In genomic region chr14:50001999-50002925, GRCh38 we compare ENCODE assay signal across 8 cellular contexts.
DNase-seq lines count a peak whose midpoint lies in the region; ATAC-seq, FAIRE-seq and TF ChIP-seq lines count a peak whose summit lies in the region.

No MANE protein-coding gene starts in this region.

- CTCF ChIA-PET in A549 (lab: Yijun Ruan, JAX) = interaction anchor here (0.7 to 2.1 kb wide), 15 partner anchors 10 to 182 kb away, joined by 3 to 11 read pairs (median 4); partner anchors contain the start of gene NEMF

- no peak for DNase-seq in A549 (ENCODE audit: low read depth in 1 of 2, low spot score in 1 of 2)
- DNase-seq in GM23248 = no peak
- DNase-seq in SK-MEL-5 (ENCODE audit: low read depth, low spot score) = peak; percentile 97
- peak; percentile 69 for DNase-seq in activated naive CD8-positive, alpha-beta T cell treated with anti-CD3 and anti-CD28 coated beads, Interleukin-2, amount 50 U/mL, for 24 hours
- peak; percentile 61 to 89 for DNase-seq in stimulated activated naive CD8-positive, alpha-beta T cell treated with anti-CD3 and anti-CD28 coated beads, Interleukin-15, amount 100 ng/mL, for 72 hours
- no peak for DNase-seq in GOT3 (lab: John Stamatoyannopoulos, UW)
- DNase-seq in NCI-H748 (lab: John Stamatoyannopoulos, UW; ENCODE audit: unreplicated experiment) = no peak

- POLR2A ChIA-PET in A549 (lab: Yijun Ruan, JAX) = interaction anchor here (0.6 to 2.3 kb wide), 6 partner anchors 30 to 139 kb away, joined by 3 to 10 read pairs (median 4); partner anchors contain the start of gene ARF6

- ATAC-seq in A549 = no peak
- peak; percentile 44 for ATAC-seq in activated naive CD8-positive, alpha-beta T cell treated with anti-CD3 and anti-CD28 coated beads, Interleukin-2, amount 50 U/mL, for 24 hours
- ATAC-seq in stimulated activated naive CD8-positive, alpha-beta T cell treated with anti-CD3 and anti-CD28 coated beads, Interleukin-15, amount 100 ng/mL, for 72 hours = peak; percentile 29

- no peak for TF ChIP-seq EP300 in A549 (IDR thresholded peaks at IDR 0.05)

- H3K79me2 ChIP-seq in GM23248 (ENCODE audit: insufficient read depth) = no peaks in the 10 kb centered on the region

- H3K4me1 Mint-ChIP-seq in activated naive CD8-positive, alpha-beta T cell treated with anti-CD3 and anti-CD28 coated beads, Interleukin-2, amount 50 U/mL, for 24 hours = peaks cover 65% of the 10 kb centered on the region
- peaks cover 61% of the 10 kb centered on the region for H3K4me1 Mint-ChIP-seq in stimulated activated naive CD8-positive, alpha-beta T cell treated with anti-CD3 and anti-CD28 coated beads, Interleukin-15, amount 100 ng/mL, for 72 hours

- no peak for TF ChIP-seq RAD21 in A549 (conservative IDR thresholded peaks at IDR 0.05 in 1 of 2, IDR thresholded peaks at IDR 0.05 in 1 of 2)

- H3K27me3 Mint-ChIP-seq in activated naive CD8-positive, alpha-beta T cell treated with anti-CD3 and anti-CD28 coated beads, Interleukin-2, amount 50 U/mL, for 24 hours = peaks cover 2% of the 10 kb centered on the region
- no peaks in the 10 kb centered on the region for H3K27me3 Mint-ChIP-seq in stimulated activated naive CD8-positive, alpha-beta T cell treated with anti-CD3 and anti-CD28 coated beads, Interleukin-15, amount 100 ng/mL, for 72 hours

- H3K36me3 ChIP-seq in GM23248 (ENCODE audit: low read depth) = no peaks in the 10 kb centered on the region
- H3K36me3 ChIP-seq in mesodermal cell (ENCODE audit: control insufficient read depth, insufficient read depth, low read length) = no peaks in the 10 kb centered on the region

- in situ Hi-C loops in GM23248 (cut with MboI) = no loop called here
- in situ Hi-C loops in SK-MEL-5 (cut with HindIII; ENCODE audit: low pct_unique_long_range_greater_than_20kb, low sequenced_read_pairs) = no loop called here

- peak overlapping the region; percentile 99 for H3K27ac Mint-ChIP-seq in activated naive CD8-positive, alpha-beta T cell treated with anti-CD3 and anti-CD28 coated beads, Interleukin-2, amount 50 U/mL, for 24 hours
- peak overlapping the region; percentile 99 for H3K27ac Mint-ChIP-seq in stimulated activated naive CD8-positive, alpha-beta T cell treated with anti-CD3 and anti-CD28 coated beads, Interleukin-15, amount 100 ng/mL, for 72 hours

- H3K9me2 ChIP-seq in GM23248 (ENCODE audit: insufficient read depth) = no peaks in the 10 kb centered on the region

- H3K9me3 ChIP-seq in A549 (no peaks in the 10 kb centered on the region), GM23248 (ENCODE audit: low read depth) (no peaks in the 10 kb centered on the region), mesodermal cell (ENCODE audit: control insufficient read depth, low read length) (no peaks in the 10 kb centered on the region)

- no peaks in the 10 kb centered on the region for H3K9me3 Mint-ChIP-seq in activated naive CD8-positive, alpha-beta T cell treated with anti-CD3 and anti-CD28 coated beads, Interleukin-2, amount 50 U/mL, for 24 hours
- no peaks in the 10 kb centered on the region for H3K9me3 Mint-ChIP-seq in stimulated activated naive CD8-positive, alpha-beta T cell treated with anti-CD3 and anti-CD28 coated beads, Interleukin-15, amount 100 ng/mL, for 72 hours

- TF ChIP-seq POLR2A in A549 (IDR thresholded peaks at IDR 0.05; ENCODE audit: low read length) = no peak

- no peaks in the 10 kb centered on the region for H4K20me1 ChIP-seq in GM23248 (ENCODE audit: insufficient read depth)

- TF ChIP-seq CTCF in A549 (IDR thresholded peaks at IDR 0.05) = no peak

- H3K4me2 ChIP-seq in A549 = peak overlapping the region; percentile 88
- H3K4me2 ChIP-seq in GM23248 (ENCODE audit: unreplicated experiment) = peak overlapping the region; percentile 78

- H2AFZ ChIP-seq in GM23248 = peak overlapping the region; percentile 77

- H3K36me3 Mint-ChIP-seq in activated naive CD8-positive, alpha-beta T cell treated with anti-CD3 and anti-CD28 coated beads, Interleukin-2, amount 50 U/mL, for 24 hours (ENCODE audit: low read depth) = peaks cover 10% of the 10 kb centered on the region

- H3K9ac ChIP-seq in GM23248 = peak overlapping the region; percentile 84

- peaks cover 54% of the 10 kb centered on the region for H3F3A ChIP-seq in GM23248 (ENCODE audit: insufficient read depth)

- H3K27me3 ChIP-seq in GM23248 (replicated peaks; ENCODE audit: insufficient read depth) = no peaks in the 10 kb centered on the region

- H3K4me3 ChIP-seq in A549 (peak overlapping the region; percentile 48), GM23248 (peak overlapping the region; percentile 67), mesodermal cell (ENCODE audit: extremely low read depth, insufficient read depth, low read length, poor library complexity, severe bottlenecking) (no peak overlapping the region)

- H3K27ac ChIP-seq in A549 (peak overlapping the region; percentile 90 to 94), GM23248 (peak overlapping the region; percentile 92), mesodermal cell (ENCODE audit: low read depth, low read length, severe bottlenecking) (peak overlapping the region; percentile 87)

- peaks cover 59% of the 10 kb centered on the region for H3K4me1 ChIP-seq in A549
- peaks cover 60% of the 10 kb centered on the region for H3K4me1 ChIP-seq in GM23248 (ENCODE audit: insufficient read depth)
- peaks cover 57% of the 10 kb centered on the region for H3K4me1 ChIP-seq in mesodermal cell (ENCODE audit: control insufficient read depth, insufficient read depth, low read length, poor library complexity, severe bottlenecking)

- peak overlapping the region; percentile 82 for H3K4me3 Mint-ChIP-seq in activated naive CD8-positive, alpha-beta T cell treated with anti-CD3 and anti-CD28 coated beads, Interleukin-2, amount 50 U/mL, for 24 hours
- H3K4me3 Mint-ChIP-seq in stimulated activated naive CD8-positive, alpha-beta T cell treated with anti-CD3 and anti-CD28 coated beads, Interleukin-15, amount 100 ng/mL, for 72 hours = peak overlapping the region; percentile 76 to 81

- WGBS in A549 (ENCODE audit: missing lambda C conversion rate) = 83% methylated on average over 10 of the region's 10 CpGs
- 47 to 49% methylated on average over 10 of the region's 10 CpGs for WGBS in GM23248 (ENCODE audit: low coverage in 1 of 2, low lambda C conversion rate in 2 of 2, missing lambda C conversion rate in 2 of 2), 2 experiments
- WGBS in mesodermal cell (ENCODE audit: insufficient coverage in 2 of 2), 2 experiments = 86 to 91% methylated on average over 8 to 10 of the region's 10 CpGs

- no peak for FAIRE-seq in A549 (lab: Jason Lieb, UNC)

TF ChIP-seq in A549, 52 proteins besides CTCF, POLR2A, EP300 and RAD21:
- no peak for TF ChIP-seq BHLHE40 (IDR thresholded peaks at IDR 0.05; ENCODE audit: low read depth, low read length)
- no peak for TF ChIP-seq HES2 (IDR thresholded peaks at IDR 0.05)
- no peak for TF ChIP-seq FOSB (CRISPR knock-in tag; IDR thresholded peaks at IDR 0.05)
- TF ChIP-seq CEBPB (IDR thresholded peaks at IDR 0.05) = 0 out of 4 replicates have a peak, but pooled peaks of 1 of the 2 experiments have one; percentile 32
- no peak for TF ChIP-seq POLR2AphosphoS2 (conservative IDR thresholded peaks at IDR 0.05; ENCODE audit: low read length)
- no peak for TF ChIP-seq TP53 (CRISPR knock-in tag; IDR thresholded peaks at IDR 0.05)
- TF ChIP-seq BCL3 (IDR thresholded peaks at IDR 0.05) = no peak

Comparison
In these comparisons a context has a peak if more than half of its experiments do, and no peak if none do; other contexts are left out.
1. ATAC-seq: peak in activated naive CD8-positive, alpha-beta T cell treated with anti-CD3 and anti-CD28 coated beads, Interleukin-2, amount 50 U/mL, for 24 hours (single experiment) and stimulated activated naive CD8-positive, alpha-beta T cell treated with anti-CD3 and anti-CD28 coated beads, Interleukin-15, amount 100 ng/mL, for 72 hours (single experiment); none in A549 (0 of 2).
2. DNase-seq: peak in SK-MEL-5 (single experiment), activated naive CD8-positive, alpha-beta T cell treated with anti-CD3 and anti-CD28 coated beads, Interleukin-2, amount 50 U/mL, for 24 hours (single experiment) and stimulated activated naive CD8-positive, alpha-beta T cell treated with anti-CD3 and anti-CD28 coated beads, Interleukin-15, amount 100 ng/mL, for 72 hours (2 of 2); none in A549 (0 of 2), GM23248 (single experiment), GOT3 (single experiment) and NCI-H748 (single experiment).
3. Peak in every context shown above with its lines, with median percentiles within 50 percentile points of each other: H3K27ac ChIP-seq.